Comparison of ENCODE assay signal across 33 cellular contexts in the genomic region with DNA sequence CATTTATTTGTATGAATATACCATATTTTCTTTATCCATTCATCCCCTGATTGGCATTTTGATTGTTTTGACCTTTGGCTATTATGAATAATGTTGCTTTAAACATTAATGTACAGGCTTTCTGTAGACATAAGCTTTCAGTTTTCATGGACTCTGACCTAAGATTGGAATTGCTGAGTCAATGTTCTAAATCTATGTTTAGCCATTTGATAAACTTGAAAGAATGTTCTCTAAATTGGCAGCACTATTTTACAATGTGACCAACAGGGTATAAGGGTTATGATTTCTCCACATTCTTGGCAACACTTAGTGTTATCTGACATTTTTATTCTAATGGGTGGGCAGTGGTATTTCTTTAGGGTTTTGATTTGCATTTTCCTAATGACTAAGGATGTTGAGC.
DNase-seq lines count a peak whose midpoint lies in the region; ATAC-seq, FAIRE-seq and TF ChIP-seq lines count a peak whose summit lies in the region.
"Had no signal": no experiment of that assay in that cellular context is flagged by ENCODE, and none has a peak within 500 bp of the region (broad histone marks: within the 10 kb centered on the region; RNA-seq: fewer than 3 reads in every experiment).

No MANE protein-coding gene starts in this region.

- ATAC-seq in HepG2 (no peak), right cardiac atrium (peak; percentile 50 to 81)
- ATAC-seq: activated CD8-positive, alpha-beta memory T cell treated with anti-CD3 and anti-CD28 coated beads, Interleukin-2, amount 10 ng/mL, durations not matched to agents 7 days and 5 days; activated T-cell treated with anti-CD3 and anti-CD28 coated beads, Interleukin-2, amount 50 U/mL, for 4 hours; K562; T-cell had no signal

- in situ Hi-C loops in HepG2 (cut with HindIII; ENCODE audit: extremely low pct_ligation_motif_present, low pct_unique_long_range_greater_than_20kb), result no loop called here

- no peaks in the 10 kb centered on the region for H3K79me2 ChIP-seq in HepG2 (ENCODE audit: insufficient read depth, low read length)
- no peaks in the 10 kb centered on the region for H3K79me2 ChIP-seq in fibroblast of lung (ENCODE audit: control insufficient read depth, insufficient read depth, low read length)
- H3K79me2 ChIP-seq in mesendoderm (ENCODE audit: control insufficient read depth, insufficient read depth, low read length), result no peaks in the 10 kb centered on the region

- TF ChIP-seq EP300 in HepG2 (IDR thresholded peaks at IDR 0.05; ENCODE audit: low read depth in 2 of 2, low read length in 2 of 2) (no peak), HepG2 (CRISPR knock-in tag; IDR thresholded peaks at IDR 0.05; ENCODE audit: borderline replicate concordance) (no peak)

- H3K9ac ChIP-seq in liver (ENCODE audit: low read depth in 1 of 2, low read length in 2 of 2) (no peak overlapping the region), HepG2 (ENCODE audit: insufficient read depth, low read depth, low read length) (no peak overlapping the region), fibroblast of lung (ENCODE audit: insufficient read depth, low read length) (no peak overlapping the region), mesendoderm (ENCODE audit: low read length) (no peak overlapping the region)

- no peak overlapping the region for H2AK5ac ChIP-seq in mesendoderm (ENCODE audit: low read length)

- H2BK15ac ChIP-seq in mesendoderm (replicated peaks; ENCODE audit: low read depth), result no peak overlapping the region

- H2BK5ac ChIP-seq in mesendoderm (ENCODE audit: low read length), result no peak overlapping the region

- no peak for TF ChIP-seq POLR2A in HepG2 (IDR thresholded peaks at IDR 0.05; ENCODE audit: insufficient read depth in 1 of 2, low read depth in 2 of 2, low read length in 2 of 2)

- no peak overlapping the region for H4K5ac ChIP-seq in mesendoderm (ENCODE audit: low read length)

- BruUV-seq in HepG2 (replicated peaks; lab: Mats Ljungman, UMichigan), result no TSS peak

- H3K18ac ChIP-seq in mesendoderm (ENCODE audit: low read length), result no peak overlapping the region

- no peak overlapping the region for H4K8ac ChIP-seq in mesendoderm (ENCODE audit: low read depth, low read length)

- DNase-seq in HepG2 (ENCODE audit: low spot score) (no peak), fibroblast of lung (ENCODE audit: low read depth in 2 of 2) (peak; percentile 25 to 39), right cardiac atrium (no peak), mesendoderm (no peak), HK-2 (ENCODE audit: unreplicated experiment) (no peak), DMS153 treated with DMSO at 0.1 percent for 48 hours (lab: John Stamatoyannopoulos, UW; ENCODE audit: unreplicated experiment) (no peak), NCI-H82 treated with DMSO at 0.1 percent for 48 hours (lab: John Stamatoyannopoulos, UW; ENCODE audit: unreplicated experiment) (no peak)
- DNase-seq: activated B cell treated with CpG ODN at 0.5 μM for 24 hours; activated CD8-positive, alpha-beta memory T cell treated with anti-CD3 and anti-CD28 coated beads, Interleukin-2, amount 10 ng/mL, durations not matched to agents 7 days and 5 days; activated gamma-delta T cell; activated T-cell treated with anti-CD3 and anti-CD28 coated beads, Interleukin-2, amount 50 U/mL, for 4 hours; adrenal gland; Caco-2; colonic mucosa; DMS79 treated with DMSO at 0.1 percent for 48 hours; effector memory CD4-positive, alpha-beta T cell; GF-D8; HFFc6; NCI-H1092; NCI-H1694; NCI-H446; NCI-H82; nephron progenitor cell; RPMI8226; stimulated activated naive CD4-positive, alpha-beta T cell treated with Interleukin-2 at 50 U/mL for 16 hours; T-cell had no signal

- no peaks in the 10 kb centered on the region for H3K79me1 ChIP-seq in mesendoderm (ENCODE audit: low read length)

- TF ChIP-seq RAD21 in liver (IDR thresholded peaks at IDR 0.05) (peak in 1 of 2 donors; percentile 31), HepG2 (CRISPR knock-in tag; IDR thresholded peaks at IDR 0.05) (no peak)

- no peak overlapping the region for H3K23ac ChIP-seq in mesendoderm (ENCODE audit: low read length)

- H3K9me3 ChIP-seq in liver (ENCODE audit: control insufficient read depth in 4 of 4, low read length in 3 of 4) (no peaks in the 10 kb centered on the region), HepG2 (ENCODE audit: low read length) (peaks cover 88% of the 10 kb centered on the region), fibroblast of lung (ENCODE audit: control insufficient read depth, insufficient read depth, low read depth, low read length) (no peaks in the 10 kb centered on the region), right cardiac atrium (ENCODE audit: control insufficient read depth, low read length) (no peaks in the 10 kb centered on the region)
- H3K9me3 ChIP-seq: adrenal gland, Caco-2, colonic mucosa had no signal

- POLR2A ChIA-PET in HepG2 (lab: Yijun Ruan, JAX), result no interaction called here

- H3K27ac ChIP-seq in liver (ENCODE audit: low read depth in 1 of 2, low read length in 2 of 2), result no peak overlapping the region
- no peak overlapping the region for H3K27ac ChIP-seq in HepG2 (ENCODE audit: extremely low read length, insufficient read depth, low read length)
- no peak overlapping the region for H3K27ac ChIP-seq in fibroblast of lung (ENCODE audit: insufficient read depth, low read length)
- H3K27ac ChIP-seq in right cardiac atrium (ENCODE audit: low read length), result no peak overlapping the region
- H3K27ac ChIP-seq in mesendoderm (ENCODE audit: low read depth, low read length), result no peak overlapping the region
- H3K27ac ChIP-seq: adrenal gland, colonic mucosa, epithelial cell of prostate, skin epidermis had no signal

- H3K27me3 ChIP-seq in liver (ENCODE audit: control insufficient read depth in 4 of 4, insufficient read depth in 4 of 4, low read length in 3 of 4) (no peaks in the 10 kb centered on the region), HepG2 (ENCODE audit: control insufficient read depth in 1 of 2, insufficient read depth in 2 of 2, low read length in 2 of 2) (no peaks in the 10 kb centered on the region), fibroblast of lung (ENCODE audit: control insufficient read depth, insufficient read depth, low read length) (no peaks in the 10 kb centered on the region), right cardiac atrium (ENCODE audit: control insufficient read depth, insufficient read depth) (no peaks in the 10 kb centered on the region), mesendoderm (ENCODE audit: insufficient read depth, low read length, poor library complexity) (no peaks in the 10 kb centered on the region)
- H3K27me3 ChIP-seq: adrenal gland, colonic mucosa had no signal

- no peak overlapping the region for H3K56ac ChIP-seq in mesendoderm (ENCODE audit: low read length)

- H4K20me1 ChIP-seq in HepG2 (ENCODE audit: insufficient read depth, low read length), result no peaks in the 10 kb centered on the region
- no peaks in the 10 kb centered on the region for H4K20me1 ChIP-seq in fibroblast of lung (ENCODE audit: control insufficient read depth, extremely low read depth, insufficient read depth, low read length)

- FAIRE-seq in HepG2 (lab: Jason Lieb, UNC), result no peak
- FAIRE-seq: HTR-8/SVneo, K562, keratinocyte had no signal

- TF ChIP-seq CTCF in liver (IDR thresholded peaks at IDR 0.05; ENCODE audit: low read depth, low read length, missing input control), result no peak
- TF ChIP-seq CTCF in HepG2 (CRISPR knock-in tag; IDR thresholded peaks at IDR 0.05), result no peak
- no peak for TF ChIP-seq CTCF in fibroblast of lung (conservative IDR thresholded peaks at IDR 0.05 in 1 of 2, IDR thresholded peaks at IDR 0.05 in 1 of 2; ENCODE audit: low read depth in 1 of 2, low read length in 2 of 2)

- intact Hi-C loops in HepG2 (cut with micrococcal nuclease; ENCODE audit: unreplicated experiment) (no loop called here), right cardiac atrium (cut with DNase I) (no loop called here)

- H3K4me2 ChIP-seq in HepG2 (ENCODE audit: low read depth, low read length), result no peak overlapping the region
- no peak overlapping the region for H3K4me2 ChIP-seq in fibroblast of lung (ENCODE audit: extremely low read depth, insufficient read depth, low read length)
- H3K4me2 ChIP-seq in mesendoderm (ENCODE audit: low read length), result no peak overlapping the region

- H3K4me1 ChIP-seq in liver (ENCODE audit: control insufficient read depth in 4 of 4, insufficient read depth in 4 of 4, low read length in 3 of 4), result peaks cover 0 to 5% (median 2%) of the 10 kb centered on the region in 4 donors
- no peaks in the 10 kb centered on the region for H3K4me1 ChIP-seq in HepG2 (ENCODE audit: insufficient read depth, low read length)
- no peaks in the 10 kb centered on the region for H3K4me1 ChIP-seq in fibroblast of lung (ENCODE audit: control insufficient read depth, extremely low read depth, insufficient read depth, low read length)
- no peaks in the 10 kb centered on the region for H3K4me1 ChIP-seq in right cardiac atrium (ENCODE audit: control insufficient read depth, insufficient read depth, low read length)
- no peaks in the 10 kb centered on the region for H3K4me1 ChIP-seq in mesendoderm (ENCODE audit: control insufficient read depth, low read depth, low read length)
- H3K4me1 ChIP-seq: adrenal gland, colonic mucosa had no signal

- no peak overlapping the region for H2BK120ac ChIP-seq in mesendoderm (ENCODE audit: low read depth, low read length)

- no peak overlapping the region for H3K4me3 ChIP-seq in liver (ENCODE audit: low read depth in 1 of 3, low read length in 3 of 3)
- no peak overlapping the region for H3K4me3 ChIP-seq in HepG2 (replicated peaks in 1 of 3; ENCODE audit: insufficient read depth in 1 of 3, low read depth in 2 of 3, low read length in 3 of 3)
- H3K4me3 ChIP-seq in fibroblast of lung (replicated peaks in 1 of 4; ENCODE audit: control extremely low read depth in 1 of 4, insufficient read depth in 1 of 4, low read depth in 3 of 4, low read length in 4 of 4), result no peak overlapping the region
- no peak overlapping the region for H3K4me3 ChIP-seq in right cardiac atrium (ENCODE audit: low read length)
- no peak overlapping the region for H3K4me3 ChIP-seq in mesendoderm (ENCODE audit: low read length)
- H3K4me3 ChIP-seq: adrenal gland, colonic mucosa, K562, lung, skin epidermis had no signal

- no peak overlapping the region for H3K4ac ChIP-seq in mesendoderm (ENCODE audit: low read depth, low read length)

- no peaks in the 10 kb centered on the region for H3K36me3 ChIP-seq in liver (ENCODE audit: control insufficient read depth in 4 of 4, insufficient read depth in 3 of 4, low read depth in 1 of 4, low read length in 3 of 4)
- H3K36me3 ChIP-seq in HepG2 (replicated peaks in 1 of 2; ENCODE audit: control insufficient read depth in 1 of 2, insufficient read depth in 2 of 2, low read length in 2 of 2), result no peaks in the 10 kb centered on the region
- no peaks in the 10 kb centered on the region for H3K36me3 ChIP-seq in fibroblast of lung (ENCODE audit: control insufficient read depth, insufficient read depth, low read length)
- no peaks in the 10 kb centered on the region for H3K36me3 ChIP-seq in mesendoderm (ENCODE audit: control insufficient read depth, insufficient read depth, low read length)
- H3K36me3 ChIP-seq: adrenal gland, colonic mucosa had no signal

- CTCF ChIA-PET in HepG2 (lab: Yijun Ruan, JAX; ENCODE audit: low intra/inter-chr PET ratio, low total read pairs), result no interaction called here

- H2AFZ ChIP-seq in HepG2 (ENCODE audit: low read length), result no peak overlapping the region
- no peak overlapping the region for H2AFZ ChIP-seq in fibroblast of lung (ENCODE audit: low read length)

TF ChIP-seq in HepG2, 621 proteins besides CTCF, POLR2A, EP300 and RAD21 (continues in another document):
- TF ChIP-seq TRIM24 (CRISPR knock-in tag; IDR thresholded peaks at IDR 0.05), result no peak
- TF ChIP-seq ZMYM3 (CRISPR knock-in tag; IDR thresholded peaks at IDR 0.05), result no peak

Comparison
In these comparisons a context has a peak if more than half of its experiments do, and no peak if none do; other contexts are left out.
1. DNase-seq: peak in fibroblast of lung (2 of 2); none in HepG2 (single experiment), right cardiac atrium (0 of 3), mesendoderm (single experiment), HK-2 (single experiment), DMS153 treated with DMSO at 0.1 percent for 48 hours (single experiment) and NCI-H82 treated with DMSO at 0.1 percent for 48 hours (single experiment).